In genomic region chr2:108396845-108397244, GRCh38 we compare ENCODE assay signal across 11 cellular contexts. TPM values are rescaled to one million over a fixed set of nuclear protein-coding genes. Genes with fewer than 3 reads are reported as not detected.
DNase-seq lines count a peak whose midpoint lies in the region; ATAC-seq and TF ChIP-seq lines count a peak whose summit lies in the region.
"Had no signal": no experiment of that assay in that cellular context is flagged by ENCODE, and none has a peak within 500 bp of the region (broad histone marks: within the 10 kb centered on the region; RNA-seq: fewer than 3 reads in every experiment).

No MANE protein-coding gene starts in this region.

- H3K79me2 ChIP-seq in Karpas-422 (ENCODE audit: low read length): no peaks in the 10 kb centered on the region
- no peaks in the 10 kb centered on the region for H3K79me2 ChIP-seq in neural progenitor cell (ENCODE audit: low read depth)

- H4K20me1 ChIP-seq in Karpas-422 (ENCODE audit: insufficient read depth, low read depth, low read length): no peaks in the 10 kb centered on the region
- H4K20me1 ChIP-seq in neural progenitor cell (ENCODE audit: low read depth): no peaks in the 10 kb centered on the region

- no peaks in the 10 kb centered on the region for H3K36me3 Mint-ChIP-seq in activated naive CD4-positive, alpha-beta T cell treated with anti-CD3 and anti-CD28 coated beads for 36 hours (ENCODE audit: low read depth)
- H3K36me3 Mint-ChIP-seq in activated naive CD4-positive, alpha-beta T cell treated with anti-CD3 and anti-CD28 coated beads, Interleukin-2, amount 50 U/mL, for 72 hours: peaks cover 20 to 37% of the 10 kb centered on the region in 2 donors
- no peaks in the 10 kb centered on the region for H3K36me3 Mint-ChIP-seq in neural progenitor cell
- H3K36me3 Mint-ChIP-seq in activated naive CD8-positive, alpha-beta T cell treated with anti-CD3 and anti-CD28 coated beads for 36 hours: peaks cover 2% of the 10 kb centered on the region

- H3K4me1 Mint-ChIP-seq in activated naive CD4-positive, alpha-beta T cell treated with anti-CD3 and anti-CD28 coated beads for 36 hours (ENCODE audit: low read depth): no peaks in the 10 kb centered on the region
- no peaks in the 10 kb centered on the region for H3K4me1 Mint-ChIP-seq in neural progenitor cell
- H3K4me1 Mint-ChIP-seq in activated naive CD8-positive, alpha-beta T cell treated with anti-CD3 and anti-CD28 coated beads for 36 hours: no peaks in the 10 kb centered on the region

- no peaks in the 10 kb centered on the region for H3K4me1 ChIP-seq in Karpas-422 (ENCODE audit: low read length)
- H3K4me1 ChIP-seq in neural progenitor cell: no peaks in the 10 kb centered on the region
- H3K4me1 ChIP-seq: esophagus muscularis mucosa had no signal

- H3K4me3 ChIP-seq in Karpas-422 (ENCODE audit: low read length) (no peak overlapping the region), WI38 (ENCODE audit: low read depth, low read length) (no peak overlapping the region), neural progenitor cell (no peak overlapping the region)
- H3K4me3 ChIP-seq: esophagus muscularis mucosa had no signal

- H3K9me3 ChIP-seq in Karpas-422 (ENCODE audit: low read length) (peaks cover 5% of the 10 kb centered on the region; the same call in 1 of the 2 replicates), neural progenitor cell (ENCODE audit: low read depth) (no peaks in the 10 kb centered on the region)

- H3K9ac ChIP-seq in Karpas-422 (ENCODE audit: low read length): no peak overlapping the region
- H3K9ac ChIP-seq in neural progenitor cell: no peak overlapping the region

- no peak overlapping the region for H3K27ac Mint-ChIP-seq in activated naive CD4-positive, alpha-beta T cell treated with anti-CD3 and anti-CD28 coated beads for 36 hours
- no peak overlapping the region for H3K27ac Mint-ChIP-seq in activated naive CD4-positive, alpha-beta T cell treated with anti-CD3 and anti-CD28 coated beads, Interleukin-2, amount 50 U/mL, for 72 hours
- no peak overlapping the region for H3K27ac Mint-ChIP-seq in neural progenitor cell
- no peak overlapping the region for H3K27ac Mint-ChIP-seq in activated naive CD8-positive, alpha-beta T cell treated with anti-CD3 and anti-CD28 coated beads for 36 hours

- ATAC-seq in activated naive CD4-positive, alpha-beta T cell treated with anti-CD3 and anti-CD28 coated beads, Interleukin-2, amount 50 U/mL, for 72 hours: no peak

- intact Hi-C loops in activated naive CD4-positive, alpha-beta T cell treated with anti-CD3 and anti-CD28 coated beads for 36 hours (cut with micrococcal nuclease): loop anchor here (2.0 kb wide), 1 partner anchor 188 kb away; no protein-coding TSS in a partner anchor

- H2AFZ ChIP-seq in Karpas-422 (ENCODE audit: low read length): no peak overlapping the region
- no peak overlapping the region for H2AFZ ChIP-seq in neural progenitor cell (replicated peaks)

- no peaks in the 10 kb centered on the region for H3K9me2 ChIP-seq in Karpas-422 (replicated peaks; ENCODE audit: insufficient read depth, low read length)

- H3K4me2 ChIP-seq in Karpas-422 (ENCODE audit: low read depth, low read length, poor library complexity, severe bottlenecking) (no peak overlapping the region), neural progenitor cell (no peak overlapping the region)

- peaks cover 31% of the 10 kb centered on the region for H3K9me3 Mint-ChIP-seq in activated naive CD4-positive, alpha-beta T cell treated with anti-CD3 and anti-CD28 coated beads for 36 hours
- H3K9me3 Mint-ChIP-seq in activated naive CD4-positive, alpha-beta T cell treated with anti-CD3 and anti-CD28 coated beads, Interleukin-2, amount 50 U/mL, for 72 hours: peaks cover 32 to 35% of the 10 kb centered on the region in 2 donors
- H3K9me3 Mint-ChIP-seq in neural progenitor cell: peaks cover 25% of the 10 kb centered on the region
- peaks cover 36% of the 10 kb centered on the region for H3K9me3 Mint-ChIP-seq in activated naive CD8-positive, alpha-beta T cell treated with anti-CD3 and anti-CD28 coated beads for 36 hours

- peak; percentile 19; the same call in 1 of the 2 replicates for TF ChIP-seq CTCF in WI38 (IDR thresholded peaks at IDR 0.05; ENCODE audit: low read depth, low read length)
- peak; percentile 36 for TF ChIP-seq CTCF in neural progenitor cell (IDR thresholded peaks at IDR 0.05)

- no peak overlapping the region for H3K4me3 Mint-ChIP-seq in activated naive CD4-positive, alpha-beta T cell treated with anti-CD3 and anti-CD28 coated beads for 36 hours
- no peak overlapping the region for H3K4me3 Mint-ChIP-seq in neural progenitor cell
- H3K4me3 Mint-ChIP-seq in activated naive CD8-positive, alpha-beta T cell treated with anti-CD3 and anti-CD28 coated beads for 36 hours: no peak overlapping the region

- H3K27ac ChIP-seq in Karpas-422 (ENCODE audit: low read length) (no peak overlapping the region), neural progenitor cell (no peak overlapping the region)
- H3K27ac ChIP-seq: esophagus muscularis mucosa had no signal

- H3F3A ChIP-seq in neural progenitor cell (ENCODE audit: low read depth): no peaks in the 10 kb centered on the region

- peak; percentile 39 for DNase-seq in activated naive CD4-positive, alpha-beta T cell treated with anti-CD3 and anti-CD28 coated beads for 36 hours
- DNase-seq in activated naive CD4-positive, alpha-beta T cell treated with anti-CD3 and anti-CD28 coated beads, Interleukin-2, amount 50 U/mL, for 72 hours (ENCODE audit: low spot score in 2 of 2): no peak
- DNase-seq in Karpas-422 (peak; percentile 69), neural progenitor cell (ENCODE audit: low spot score) (peak; percentile 13), COR-L47 (lab: John Stamatoyannopoulos, UW) (no peak)
- no peak for DNase-seq in stimulated activated CD4-positive, alpha-beta T cell treated with anti-CD3 and anti-CD28 coated beads, Interleukin-4, amount 100 ng/mL, for 1 hour
- no peak for DNase-seq in activated naive CD8-positive, alpha-beta T cell treated with anti-CD3 and anti-CD28 coated beads for 36 hours
- DNase-seq: activated effector memory CD4-positive, alpha-beta T cell treated with anti-CD3 and anti-CD28 coated beads, Interleukin-2, amount 50 U/mL, for 16 hours; DND-41 had no signal

- H3K27me3 ChIP-seq in Karpas-422 (ENCODE audit: low read length) (no peaks in the 10 kb centered on the region), neural progenitor cell (no peaks in the 10 kb centered on the region)
- H3K27me3 ChIP-seq: esophagus muscularis mucosa had no signal

- H3K27me3 Mint-ChIP-seq in activated naive CD4-positive, alpha-beta T cell treated with anti-CD3 and anti-CD28 coated beads for 36 hours (ENCODE audit: low read depth): no peaks in the 10 kb centered on the region
- peaks cover 1% of the 10 kb centered on the region for H3K27me3 Mint-ChIP-seq in neural progenitor cell (ENCODE audit: insufficient read depth, low read depth)
- H3K27me3 Mint-ChIP-seq in activated naive CD8-positive, alpha-beta T cell treated with anti-CD3 and anti-CD28 coated beads for 36 hours: peaks cover 3% of the 10 kb centered on the region

- CTCF ChIA-PET in activated naive CD4-positive, alpha-beta T cell treated with anti-CD3 and anti-CD28 coated beads for 36 hours (lab: Charles Lee): interaction anchor here (1.5 to 1.8 kb wide), 3 partner anchors 188 to 240 kb away, joined by 3 to 5 read pairs (median 4); no protein-coding TSS in a partner anchor

- H3K36me3 ChIP-seq in Karpas-422 (ENCODE audit: insufficient read depth, low read length) (no peaks in the 10 kb centered on the region), neural progenitor cell (no peaks in the 10 kb centered on the region)
- H3K36me3 ChIP-seq: esophagus muscularis mucosa had no signal

RNA-seq across cellular contexts. Expression of gene SULT1C4, which starts 19.1 kb away (rescaled TPM):
- not detected for total RNA-seq in activated naive CD4-positive, alpha-beta T cell treated with anti-CD3 and anti-CD28 coated beads for 36 hours
- not detected for total RNA-seq in activated naive CD4-positive, alpha-beta T cell treated with anti-CD3 and anti-CD28 coated beads, Interleukin-2, amount 50 U/mL, for 72 hours
- total RNA-seq in Karpas-422 (2014; rRNA removed; shearing (Covaris generic); ENCODE audit: low replicate concordance): not detected in 2 replicates
- 9.0 and 11.3 TPM in 2 replicates for total RNA-seq in neural progenitor cell (ENCODE audit: low replicate concordance)
- not detected for total RNA-seq in activated naive CD8-positive, alpha-beta T cell treated with anti-CD3 and anti-CD28 coated beads for 36 hours

RNA-seq across cellular contexts. Expression of gene GCC2, which starts 52.2 kb away (rescaled TPM):
- 10 to 100 TPM; 33.5 to 39.4 TPM for total RNA-seq in activated naive CD4-positive, alpha-beta T cell treated with anti-CD3 and anti-CD28 coated beads for 36 hours
- 10 to 100 TPM; 43.8 to 48.5 TPM for total RNA-seq in activated naive CD4-positive, alpha-beta T cell treated with anti-CD3 and anti-CD28 coated beads, Interleukin-2, amount 50 U/mL, for 72 hours
- 18.8 and 22.0 TPM in 2 replicates for total RNA-seq in Karpas-422 (2014; rRNA removed; shearing (Covaris generic); ENCODE audit: low replicate concordance)
- total RNA-seq in neural progenitor cell (ENCODE audit: low replicate concordance): 29.1 and 75.9 TPM in 2 replicates
- 10 to 100 TPM; 36.9 to 43.6 TPM for total RNA-seq in activated naive CD8-positive, alpha-beta T cell treated with anti-CD3 and anti-CD28 coated beads for 36 hours

Comparison
In these comparisons a context has a peak if more than half of its experiments do, and no peak if none do; other contexts are left out.
1. DNase-seq: peak in activated naive CD4-positive, alpha-beta T cell treated with anti-CD3 and anti-CD28 coated beads for 36 hours (single experiment), Karpas-422 (single experiment) and neural progenitor cell (single experiment); none in activated naive CD4-positive, alpha-beta T cell treated with anti-CD3 and anti-CD28 coated beads, Interleukin-2, amount 50 U/mL, for 72 hours (0 of 2), stimulated activated CD4-positive, alpha-beta T cell treated with anti-CD3 and anti-CD28 coated beads, Interleukin-4, amount 100 ng/mL, for 1 hour (single experiment), COR-L47 (single experiment) and activated naive CD8-positive, alpha-beta T cell treated with anti-CD3 and anti-CD28 coated beads for 36 hours (single experiment).